In the genomic region with DNA sequence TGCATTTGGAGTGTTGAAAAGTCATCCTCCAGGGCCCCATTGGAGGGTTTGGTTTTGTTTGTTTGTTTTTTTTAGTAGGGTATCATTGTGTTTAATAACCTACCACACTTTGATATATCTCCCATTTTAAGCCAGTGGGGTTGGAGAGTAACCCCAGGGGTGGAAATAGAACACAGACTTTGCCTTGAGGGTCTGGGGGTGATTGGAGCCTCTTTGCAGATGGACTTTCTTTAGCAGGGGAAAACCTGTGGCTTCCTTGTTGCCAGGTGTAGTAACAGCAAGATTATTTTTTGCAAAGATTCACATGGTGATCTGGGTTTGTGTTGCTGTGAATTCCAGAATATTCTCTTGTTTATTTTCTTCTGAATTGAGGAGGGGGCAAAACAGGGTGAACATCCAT, we compare ENCODE assay signal across 1 cellular context.
TF ChIP-seq lines count a peak whose summit lies in the region.

No MANE protein-coding gene starts in this region.

TF ChIP-seq in K562, 482 proteins besides CTCF, POLR2A, EP300 and RAD21 (continued from another document):
- TF ChIP-seq TFE3 (CRISPR knock-in tag; IDR thresholded peaks at IDR 0.05) (no peak), NR2F6 (CRISPR knock-in tag; IDR thresholded peaks at IDR 0.05) (no peak), ZNF830 (CRISPR knock-in tag; IDR thresholded peaks at IDR 0.05) (no peak), HDAC1 (IDR thresholded peaks at IDR 0.05) (no peak), SIX5 (IDR thresholded peaks at IDR 0.05; ENCODE audit: borderline replicate concordance in 1 of 2, insufficient read depth in 1 of 2, low read depth in 1 of 2, low read length in 2 of 2) (no peak), RCOR1 (IDR thresholded peaks at IDR 0.05; ENCODE audit: borderline replicate concordance in 1 of 2, low read depth in 2 of 2, low read length in 2 of 2) (no peak), KDM2B (CRISPR knock-in tag; IDR thresholded peaks at IDR 0.05) (no peak), ZNF318 (IDR thresholded peaks at IDR 0.05; ENCODE audit: borderline replicate concordance in 1 of 2, low read depth in 1 of 2) (no peak), ZNF41 (CRISPR knock-in tag; conservative IDR thresholded peaks at IDR 0.05) (no peak), GATA2 (CRISPR knock-in tag; IDR thresholded peaks at IDR 0.05) (no peak), E2F4 (CRISPR knock-in tag; IDR thresholded peaks at IDR 0.05; ENCODE audit: low read depth) (no peak), ETV5 (CRISPR knock-in tag; IDR thresholded peaks at IDR 0.05; ENCODE audit: low read depth) (no peak), RBM25 (IDR thresholded peaks at IDR 0.05; ENCODE audit: low read depth, low read length, severe bottlenecking) (no peak), ZNF445 (CRISPR knock-in tag; IDR thresholded peaks at IDR 0.05; ENCODE audit: low read depth) (no peak)
- TF ChIP-seq, protein P1, sequence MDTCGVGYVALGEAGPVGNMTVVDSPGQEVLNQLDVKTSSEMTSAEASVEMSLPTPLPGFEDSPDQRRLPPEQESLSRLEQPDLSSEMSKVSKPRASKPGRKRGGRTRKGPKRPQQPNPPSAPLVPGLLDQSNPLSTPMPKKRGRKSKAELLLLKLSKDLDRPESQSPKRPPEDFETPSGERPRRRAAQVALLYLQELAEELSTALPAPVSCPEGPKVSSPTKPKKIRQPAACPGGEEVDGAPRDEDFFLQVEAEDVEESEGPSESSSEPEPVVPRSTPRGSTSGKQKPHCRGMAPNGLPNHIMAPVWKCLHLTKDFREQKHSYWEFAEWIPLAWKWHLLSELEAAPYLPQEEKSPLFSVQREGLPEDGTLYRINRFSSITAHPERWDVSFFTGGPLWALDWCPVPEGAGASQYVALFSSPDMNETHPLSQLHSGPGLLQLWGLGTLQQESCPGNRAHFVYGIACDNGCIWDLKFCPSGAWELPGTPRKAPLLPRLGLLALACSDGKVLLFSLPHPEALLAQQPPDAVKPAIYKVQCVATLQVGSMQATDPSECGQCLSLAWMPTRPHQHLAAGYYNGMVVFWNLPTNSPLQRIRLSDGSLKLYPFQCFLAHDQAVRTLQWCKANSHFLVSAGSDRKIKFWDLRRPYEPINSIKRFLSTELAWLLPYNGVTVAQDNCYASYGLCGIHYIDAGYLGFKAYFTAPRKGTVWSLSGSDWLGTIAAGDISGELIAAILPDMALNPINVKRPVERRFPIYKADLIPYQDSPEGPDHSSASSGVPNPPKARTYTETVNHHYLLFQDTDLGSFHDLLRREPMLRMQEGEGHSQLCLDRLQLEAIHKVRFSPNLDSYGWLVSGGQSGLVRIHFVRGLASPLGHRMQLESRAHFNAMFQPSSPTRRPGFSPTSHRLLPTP (IDR thresholded peaks at IDR 0.05; ENCODE audit: borderline replicate concordance, extremely low read depth, insufficient read length) = no peak
- TF ChIP-seq, protein P2, sequence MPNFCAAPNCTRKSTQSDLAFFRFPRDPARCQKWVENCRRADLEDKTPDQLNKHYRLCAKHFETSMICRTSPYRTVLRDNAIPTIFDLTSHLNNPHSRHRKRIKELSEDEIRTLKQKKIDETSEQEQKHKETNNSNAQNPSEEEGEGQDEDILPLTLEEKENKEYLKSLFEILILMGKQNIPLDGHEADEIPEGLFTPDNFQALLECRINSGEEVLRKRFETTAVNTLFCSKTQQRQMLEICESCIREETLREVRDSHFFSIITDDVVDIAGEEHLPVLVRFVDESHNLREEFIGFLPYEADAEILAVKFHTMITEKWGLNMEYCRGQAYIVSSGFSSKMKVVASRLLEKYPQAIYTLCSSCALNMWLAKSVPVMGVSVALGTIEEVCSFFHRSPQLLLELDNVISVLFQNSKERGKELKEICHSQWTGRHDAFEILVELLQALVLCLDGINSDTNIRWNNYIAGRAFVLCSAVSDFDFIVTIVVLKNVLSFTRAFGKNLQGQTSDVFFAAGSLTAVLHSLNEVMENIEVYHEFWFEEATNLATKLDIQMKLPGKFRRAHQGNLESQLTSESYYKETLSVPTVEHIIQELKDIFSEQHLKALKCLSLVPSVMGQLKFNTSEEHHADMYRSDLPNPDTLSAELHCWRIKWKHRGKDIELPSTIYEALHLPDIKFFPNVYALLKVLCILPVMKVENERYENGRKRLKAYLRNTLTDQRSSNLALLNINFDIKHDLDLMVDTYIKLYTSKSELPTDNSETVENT (CRISPR knock-in tag; IDR thresholded peaks at IDR 0.05) = no peak
